12 cellular contexts compared by ENCODE assay signal in the genomic region with DNA sequence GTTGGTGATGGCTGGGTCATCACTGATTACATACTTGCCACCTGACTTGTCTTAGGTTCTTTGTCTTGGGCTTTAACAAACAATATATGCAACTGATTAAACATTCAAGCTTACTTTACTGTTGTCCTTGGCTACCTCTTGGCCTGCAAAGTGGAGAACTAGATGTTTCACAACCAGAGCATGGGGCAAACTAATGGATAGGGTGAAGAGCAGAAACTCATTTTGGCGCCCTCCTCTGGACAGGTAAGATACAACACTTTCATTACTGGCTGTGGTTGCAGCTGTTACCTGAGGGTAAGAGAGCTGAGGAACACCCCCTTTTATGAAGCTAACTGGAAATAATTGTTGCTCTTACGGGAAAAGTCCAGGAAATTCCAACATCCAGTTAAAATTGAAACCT.
DNase-seq lines count a peak whose midpoint lies in the region; TF ChIP-seq lines count a peak whose summit lies in the region.
"Had no signal": no experiment of that assay in that cellular context is flagged by ENCODE, and none has a peak within 500 bp of the region (broad histone marks: within the 10 kb centered on the region; RNA-seq: fewer than 3 reads in every experiment).

No MANE protein-coding gene starts in this region.

- TF ChIP-seq CTCF in epithelial cell of proximal tubule (conservative IDR thresholded peaks at IDR 0.05; ENCODE audit: low read depth, low read length): peak; percentile 61

- no peak overlapping the region for H3K27ac ChIP-seq in substantia nigra (ENCODE audit: low read depth, low read length, poor library complexity, severe bottlenecking)
- H3K27ac ChIP-seq: BLaER1, heart left ventricle, neutrophil had no signal

- DNase-seq in NCI-H82 (lab: John Stamatoyannopoulos, UW) (peak; percentile 38), NCI-H82 treated with DMSO at 0.1 percent for 48 hours (lab: John Stamatoyannopoulos, UW; ENCODE audit: unreplicated experiment) (no peak), NCI-H2029 (lab: John Stamatoyannopoulos, UW) (peak; percentile 38), epithelial cell of proximal tubule (ENCODE audit: low read depth) (no peak), renal cortical epithelial cell (ENCODE audit: low read depth) (peak; percentile 3), substantia nigra (lab: John Stamatoyannopoulos, UW) (no peak), DMS153 (lab: John Stamatoyannopoulos, UW) (no peak)
- DNase-seq in activated CD4-positive, alpha-beta T cell treated with anti-CD3 and anti-CD28 coated beads, Interleukin-2, amount 50 U/mL, for 48 hours: no peak
- DNase-seq: amniotic stem cell, heart left ventricle had no signal

- H3K4me3 ChIP-seq in epithelial cell of proximal tubule (ENCODE audit: low read depth, low read length): no peak overlapping the region
- H3K4me3 ChIP-seq: BLaER1, heart left ventricle had no signal

Comparison
In these comparisons a context has a peak if more than half of its experiments do, and no peak if none do; other contexts are left out.
1. DNase-seq: peak in NCI-H82 (single experiment), NCI-H2029 (single experiment) and renal cortical epithelial cell (single experiment); none in NCI-H82 treated with DMSO at 0.1 percent for 48 hours (single experiment), epithelial cell of proximal tubule (single experiment), activated CD4-positive, alpha-beta T cell treated with anti-CD3 and anti-CD28 coated beads, Interleukin-2, amount 50 U/mL, for 48 hours (0 of 2), substantia nigra (0 of 49) and DMS153 (single experiment).